Comparison of ENCODE assay signal across 8 cellular contexts in genomic region chr14:74913986-74914573, GRCh38. TPM values are rescaled to one million over a fixed set of nuclear protein-coding genes. Genes with fewer than 3 reads are reported as not detected.
DNase-seq lines count a peak whose midpoint lies in the region; TF ChIP-seq lines count a peak whose summit lies in the region.

No MANE protein-coding gene starts in this region.

- H3K9me3 ChIP-seq in parathyroid adenoma (ENCODE audit: control insufficient read depth, low read length): no peaks in the 10 kb centered on the region

- H3K4me2 ChIP-seq in parathyroid adenoma (ENCODE audit: low read length): no peak overlapping the region

- H3K27ac ChIP-seq in VCaP (no peak overlapping the region), parathyroid adenoma (no peak overlapping the region)

- TF ChIP-seq CTCF in VCaP (conservative IDR thresholded peaks at IDR 0.05) (peak; percentile 87), parathyroid adenoma (IDR thresholded peaks at IDR 0.05) (peak; percentile 44)

- no peak overlapping the region for H2AFZ ChIP-seq in parathyroid adenoma

- DNase-seq in DMS53 (lab: John Stamatoyannopoulos, UW): peak; percentile 64
- peak; percentile 69 for DNase-seq in HT-29 (ENCODE audit: low spot score)
- DNase-seq in glomerular endothelial cell (ENCODE audit: extremely low read depth, low read depth, low spot score): peak; percentile 23
- DNase-seq in stimulated activated CD4-positive, alpha-beta T cell treated with anti-CD3 and anti-CD28 coated beads, Interleukin-4, amount 100 ng/mL, for 4 hours: no peak
- no peak for DNase-seq in NCI-H2029 treated with DMSO at 0.1 percent for 48 hours (lab: John Stamatoyannopoulos, UW)
- DNase-seq in SKM-1 treated with dmso at 0.1 percent for 144 hours (lab: John Stamatoyannopoulos, UW; ENCODE audit: unreplicated experiment): no peak

- H3K36me3 ChIP-seq in parathyroid adenoma (ENCODE audit: control insufficient read depth, insufficient read depth, low read length): no peaks in the 10 kb centered on the region

- no peaks in the 10 kb centered on the region for H3K79me2 ChIP-seq in parathyroid adenoma

- no peak overlapping the region for H3K9ac ChIP-seq in parathyroid adenoma

- no peaks in the 10 kb centered on the region for H3K27me3 ChIP-seq in parathyroid adenoma (ENCODE audit: control insufficient read depth, insufficient read depth, low read length)

- no peaks in the 10 kb centered on the region for H3K4me1 ChIP-seq in parathyroid adenoma

- no peak overlapping the region for H3K4me3 ChIP-seq in parathyroid adenoma (ENCODE audit: low read depth, low read length)

RNA-seq across cellular contexts. Expression of gene RPS6KL1, which starts 9.0 kb away (rescaled TPM):
- 9.4 and 17.4 TPM in 2 replicates for total RNA-seq in HT-29 (2014; rRNA removed; shearing (Covaris generic))
- 18.6 and 25.7 TPM in 2 replicates for total RNA-seq in glomerular endothelial cell

RNA-seq across cellular contexts. Expression of gene DLST, which starts 32.4 kb away (rescaled TPM):
- 31.9 and 35.2 TPM in 2 replicates for total RNA-seq in HT-29 (2014; rRNA removed; shearing (Covaris generic))
- total RNA-seq in glomerular endothelial cell: 72.8 and 98.4 TPM in 2 replicates

RNA-seq across cellular contexts. Expression of gene PROX2, which starts 38.1 kb away (rescaled TPM):
- not detected in 2 replicates for total RNA-seq in HT-29 (2014; rRNA removed; shearing (Covaris generic))
- not detected in 2 replicates for total RNA-seq in glomerular endothelial cell

RNA-seq across cellular contexts. Expression of gene PGF, which starts 41.3 kb away (rescaled TPM):
- total RNA-seq in HT-29 (2014; rRNA removed; shearing (Covaris generic)): 1.5 and 1.8 TPM in 2 replicates
- 373 and 529 TPM in 2 replicates for total RNA-seq in glomerular endothelial cell

Comparison
In these comparisons a context has a peak if more than half of its experiments do, and no peak if none do; other contexts are left out.
1. DNase-seq: peak in DMS53 (single experiment), HT-29 (single experiment) and glomerular endothelial cell (single experiment); none in stimulated activated CD4-positive, alpha-beta T cell treated with anti-CD3 and anti-CD28 coated beads, Interleukin-4, amount 100 ng/mL, for 4 hours (0 of 2), NCI-H2029 treated with DMSO at 0.1 percent for 48 hours (single experiment) and SKM-1 treated with dmso at 0.1 percent for 144 hours (single experiment).